ENCODE assay signal across 14 cellular contexts in genomic region chr3:55622116-55622515, GRCh38.
DNase-seq lines count a peak whose midpoint lies in the region; ATAC-seq, FAIRE-seq and TF ChIP-seq lines count a peak whose summit lies in the region.
"Had no signal": no experiment of that assay in that cellular context is flagged by ENCODE, and none has a peak within 500 bp of the region (broad histone marks: within the 10 kb centered on the region; RNA-seq: fewer than 3 reads in every experiment).

No MANE protein-coding gene starts in this region.

- no peak overlapping the region for H3K4me3 ChIP-seq in GM12865 (ENCODE audit: low read depth, low read length)
- H3K4me3 ChIP-seq: ascending aorta had no signal

- peak overlapping the region; percentile 6 for H3K27ac ChIP-seq in epithelial cell of prostate
- H3K27ac ChIP-seq: ascending aorta had no signal

- no peak for ATAC-seq in HG03280 (IDR thresholded peaks at IDR 0.05; ENCODE audit: unreplicated experiment)
- ATAC-seq: HCT116, left cardiac atrium had no signal

- TF ChIP-seq CTCF in GM12865 (IDR thresholded peaks at IDR 0.05; ENCODE audit: insufficient read depth, low read depth, low read length, missing control alignments) = no peak

- FAIRE-seq in RCC 7860 (lab: Jason Lieb, UNC) = no peak
- FAIRE-seq: HTR-8/SVneo had no signal

- peak; percentile 41 for DNase-seq in GM12865 (ENCODE audit: low read depth)
- DNase-seq in RCC 7860 (ENCODE audit: low spot score) = peak; percentile 21
- no peak for DNase-seq in epithelial cell of prostate (ENCODE audit: low read depth, low spot score)
- peak; percentile 48 for DNase-seq in renal cortical epithelial cell (ENCODE audit: low read depth)
- DNase-seq in DMS79 (lab: John Stamatoyannopoulos, UW) = no peak
- no peak for DNase-seq in activated effector memory CD4-positive, alpha-beta T cell treated with Interleukin-2 at 50 U/mL for 16 hours
- DNase-seq: activated CD4-positive, alpha-beta T cell treated with anti-CD3 and anti-CD28 coated beads for 4 hours; hypothalamus; left cardiac atrium; stimulated activated CD4-positive, alpha-beta T cell treated with anti-CD3 and anti-CD28 coated beads, Interleukin-4, amount 100 ng/mL, for 4 hours had no signal

Comparison
In these comparisons a context has a peak if more than half of its experiments do, and no peak if none do; other contexts are left out.
1. DNase-seq: peak in GM12865 (single experiment), RCC 7860 (single experiment) and renal cortical epithelial cell (single experiment); none in epithelial cell of prostate (single experiment), DMS79 (single experiment) and activated effector memory CD4-positive, alpha-beta T cell treated with Interleukin-2 at 50 U/mL for 16 hours (single experiment).